ENCODE assay signal across 1 cellular context in genomic region chr12:6824085-6824800, GRCh38.
TF ChIP-seq lines count a peak whose summit lies in the region.

No MANE protein-coding gene starts in this region.

TF ChIP-seq in HepG2, 621 proteins besides CTCF, POLR2A, EP300 and RAD21 (continues in another document):
- TF ChIP-seq CSRNP1 (CRISPR knock-in tag; IDR thresholded peaks at IDR 0.05): no peak
- TF ChIP-seq JDP2 (CRISPR knock-in tag; IDR thresholded peaks at IDR 0.05; ENCODE audit: borderline replicate concordance): no peak
- no peak for TF ChIP-seq GATAD1 (CRISPR knock-in tag; IDR thresholded peaks at IDR 0.05)
- no peak for TF ChIP-seq TP53 (CRISPR knock-in tag; conservative IDR thresholded peaks at IDR 0.05)
- TF ChIP-seq USF2 (IDR thresholded peaks at IDR 0.05; ENCODE audit: low read depth, low read length): no peak
- no peak for TF ChIP-seq USF2 (CRISPR knock-in tag; IDR thresholded peaks at IDR 0.05; ENCODE audit: borderline replicate concordance)
- TF ChIP-seq ZNF605 (CRISPR knock-in tag; IDR thresholded peaks at IDR 0.05): no peak
- TF ChIP-seq ZBTB46 (CRISPR knock-in tag; IDR thresholded peaks at IDR 0.05; ENCODE audit: borderline replicate concordance): no peak
- no peak for TF ChIP-seq ATRX (CRISPR knock-in tag; IDR thresholded peaks at IDR 0.05; ENCODE audit: borderline replicate concordance)
- no peak for TF ChIP-seq ZSCAN9 (CRISPR knock-in tag; IDR thresholded peaks at IDR 0.05; ENCODE audit: borderline replicate concordance)
- no peak for TF ChIP-seq ELF1 (CRISPR knock-in tag; IDR thresholded peaks at IDR 0.05)
- no peak for TF ChIP-seq ZNF709 (CRISPR knock-in tag; IDR thresholded peaks at IDR 0.05)
- TF ChIP-seq ZNF296 (CRISPR knock-in tag; conservative IDR thresholded peaks at IDR 0.05): no peak
- no peak for TF ChIP-seq ZXDC (CRISPR knock-in tag; IDR thresholded peaks at IDR 0.05)
- no peak for TF ChIP-seq CBFB (CRISPR knock-in tag; IDR thresholded peaks at IDR 0.05)
- no peak for TF ChIP-seq ZNF629 (CRISPR knock-in tag; conservative IDR thresholded peaks at IDR 0.05)
- no peak for TF ChIP-seq BCLAF1 (IDR thresholded peaks at IDR 0.05)
- TF ChIP-seq ZNF275 (CRISPR knock-in tag; IDR thresholded peaks at IDR 0.05; ENCODE audit: borderline replicate concordance): no peak
- TF ChIP-seq ZHX1 (CRISPR knock-in tag; IDR thresholded peaks at IDR 0.05; ENCODE audit: low read depth): 0 out of 2 replicates have a peak, but pooled peaks have one; percentile 58
- no peak for TF ChIP-seq MTA1 (CRISPR knock-in tag; IDR thresholded peaks at IDR 0.05; ENCODE audit: borderline replicate concordance)
- no peak for TF ChIP-seq ZNF274 (CRISPR knock-in tag; IDR thresholded peaks at IDR 0.05)
- no peak for TF ChIP-seq REL (CRISPR knock-in tag; conservative IDR thresholded peaks at IDR 0.05)
- TF ChIP-seq HNRNPL (IDR thresholded peaks at IDR 0.05; ENCODE audit: low read depth, low read length): 0 out of 2 replicates have a peak, but pooled peaks have one; percentile 56
- TF ChIP-seq ZMAT5 (CRISPR knock-in tag; IDR thresholded peaks at IDR 0.05; ENCODE audit: borderline replicate concordance, low read depth): no peak
- no peak for TF ChIP-seq ZNF788 (CRISPR knock-in tag; IDR thresholded peaks at IDR 0.05; ENCODE audit: borderline replicate concordance)
- TF ChIP-seq ZNF432 (CRISPR knock-in tag; IDR thresholded peaks at IDR 0.05; ENCODE audit: borderline replicate concordance): no peak
- no peak for TF ChIP-seq ZNF660 (CRISPR knock-in tag; IDR thresholded peaks at IDR 0.05; ENCODE audit: borderline replicate concordance, low read depth)
- TF ChIP-seq CREM (IDR thresholded peaks at IDR 0.05): no peak
- no peak for TF ChIP-seq CREM (CRISPR knock-in tag; IDR thresholded peaks at IDR 0.05)
- 0 out of 2 replicates have a peak, but pooled peaks have one; percentile 25 for TF ChIP-seq RBFOX2 (IDR thresholded peaks at IDR 0.05; ENCODE audit: low read depth, low read length)
- no peak for TF ChIP-seq ZNF484 (CRISPR knock-in tag; IDR thresholded peaks at IDR 0.05; ENCODE audit: borderline replicate concordance, low read depth)
- no peak for TF ChIP-seq THAP8 (CRISPR knock-in tag; IDR thresholded peaks at IDR 0.05; ENCODE audit: borderline replicate concordance)
- no peak for TF ChIP-seq GPN1 (CRISPR knock-in tag; IDR thresholded peaks at IDR 0.05; ENCODE audit: borderline replicate concordance)
- TF ChIP-seq ZC3H13 (CRISPR knock-in tag; IDR thresholded peaks at IDR 0.05): no peak
- no peak for TF ChIP-seq MYC (CRISPR knock-in tag; IDR thresholded peaks at IDR 0.05; ENCODE audit: borderline replicate concordance)
- TF ChIP-seq E2F5 (CRISPR knock-in tag; conservative IDR thresholded peaks at IDR 0.05): no peak
- peak; percentile 78 for TF ChIP-seq AGO1 (IDR thresholded peaks at IDR 0.05; ENCODE audit: low read depth, low read length, poor library complexity, severe bottlenecking)
- TF ChIP-seq ZNF362 (CRISPR knock-in tag; IDR thresholded peaks at IDR 0.05; ENCODE audit: borderline replicate concordance): no peak
- TF ChIP-seq TBX3 (IDR thresholded peaks at IDR 0.05; ENCODE audit: borderline replicate concordance): no peak
- TF ChIP-seq ZNF496 (CRISPR knock-in tag; IDR thresholded peaks at IDR 0.05; ENCODE audit: insufficient replicate concordance): no peak
- no peak for TF ChIP-seq ZNF704 (CRISPR knock-in tag; IDR thresholded peaks at IDR 0.05; ENCODE audit: borderline replicate concordance)
- no peak for TF ChIP-seq ETV6 (CRISPR knock-in tag; conservative IDR thresholded peaks at IDR 0.05)
- TF ChIP-seq GTF3A (CRISPR knock-in tag; conservative IDR thresholded peaks at IDR 0.05): no peak
- TF ChIP-seq AGO2 (optimal IDR thresholded peaks at IDR 0.05; ENCODE audit: low read depth, low read length): peak; percentile 93
